In the genomic region with DNA sequence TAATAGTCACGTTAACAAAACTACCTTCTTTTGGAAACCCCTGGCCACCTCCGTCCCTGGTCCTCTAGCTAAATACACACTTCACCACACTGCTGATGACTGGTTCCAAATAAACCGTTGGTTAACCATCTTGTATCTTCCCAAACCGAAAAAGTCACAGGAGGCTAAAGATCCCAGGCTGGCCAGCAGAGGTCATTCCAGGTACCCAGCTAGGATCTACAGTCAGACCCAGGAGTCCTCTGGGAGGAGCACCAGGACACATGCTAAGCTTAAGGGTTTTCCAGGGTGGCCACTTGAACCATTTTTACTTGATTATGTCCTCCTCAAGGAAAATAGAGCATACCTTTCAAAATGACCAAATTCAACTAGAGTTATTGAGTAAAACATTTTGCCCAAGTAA, we compare ENCODE assay signal across 3 cellular contexts.
TF ChIP-seq lines count a peak whose summit lies in the region.

No MANE protein-coding gene starts in this region.

TF ChIP-seq in A549, 52 proteins besides CTCF, POLR2A, EP300 and RAD21 (continued from another document):
- no peak for TF ChIP-seq CHD4 (IDR thresholded peaks at IDR 0.05; ENCODE audit: borderline replicate concordance)

TF ChIP-seq in GM23338, 12 proteins besides CTCF, POLR2A, EP300 and RAD21 (continued from another document and continues in another):
- no peak for TF ChIP-seq ZNF462 (CRISPR knock-in tag; IDR thresholded peaks at IDR 0.05)
- TF ChIP-seq STAT1 (IDR thresholded peaks at IDR 0.05; ENCODE audit: unreplicated experiment), result no peak
- no peak for TF ChIP-seq REST (IDR thresholded peaks at IDR 0.05; ENCODE audit: unreplicated experiment)
- TF ChIP-seq POLR2AphosphoS5 (IDR thresholded peaks at IDR 0.05; ENCODE audit: low read depth), result no peak
- no peak for TF ChIP-seq CREB1 (CRISPR knock-in tag; IDR thresholded peaks at IDR 0.05; ENCODE audit: low read depth)
- no peak for TF ChIP-seq EZH2phosphoT487 (IDR thresholded peaks at IDR 0.05; ENCODE audit: unreplicated experiment)
- TF ChIP-seq, protein P1, sequence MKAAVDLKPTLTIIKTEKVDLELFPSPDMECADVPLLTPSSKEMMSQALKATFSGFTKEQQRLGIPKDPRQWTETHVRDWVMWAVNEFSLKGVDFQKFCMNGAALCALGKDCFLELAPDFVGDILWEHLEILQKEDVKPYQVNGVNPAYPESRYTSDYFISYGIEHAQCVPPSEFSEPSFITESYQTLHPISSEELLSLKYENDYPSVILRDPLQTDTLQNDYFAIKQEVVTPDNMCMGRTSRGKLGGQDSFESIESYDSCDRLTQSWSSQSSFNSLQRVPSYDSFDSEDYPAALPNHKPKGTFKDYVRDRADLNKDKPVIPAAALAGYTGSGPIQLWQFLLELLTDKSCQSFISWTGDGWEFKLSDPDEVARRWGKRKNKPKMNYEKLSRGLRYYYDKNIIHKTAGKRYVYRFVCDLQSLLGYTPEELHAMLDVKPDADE (IDR thresholded peaks at IDR 0.05), result no peak
- TF ChIP-seq ZNF114 (CRISPR knock-in tag; IDR thresholded peaks at IDR 0.05), result no peak
- TF ChIP-seq JUNB (IDR thresholded peaks at IDR 0.05; ENCODE audit: unreplicated experiment), result no peak

TF ChIP-seq in HepG2, 621 proteins besides CTCF, POLR2A, EP300 and RAD21:
- TF ChIP-seq ZNF275 (CRISPR knock-in tag; IDR thresholded peaks at IDR 0.05; ENCODE audit: borderline replicate concordance), result no peak
- no peak for TF ChIP-seq HNF4A (CRISPR knock-in tag; IDR thresholded peaks at IDR 0.05)
- no peak for TF ChIP-seq BHLHE40 (IDR thresholded peaks at IDR 0.05; ENCODE audit: low read length)
- peak; percentile 69 for TF ChIP-seq ZNF263 (CRISPR knock-in tag; IDR thresholded peaks at IDR 0.05)
- peak; percentile 10; the same call in 1 of the 2 replicates for TF ChIP-seq SMC3 (IDR thresholded peaks at IDR 0.05; ENCODE audit: low read length)
- no peak for TF ChIP-seq ZNF33B (CRISPR knock-in tag; IDR thresholded peaks at IDR 0.05)
- TF ChIP-seq RBM22 (optimal IDR thresholded peaks at IDR 0.05; ENCODE audit: low read length), result no peak
- TF ChIP-seq ZSCAN9 (CRISPR knock-in tag; IDR thresholded peaks at IDR 0.05; ENCODE audit: borderline replicate concordance), result no peak
TF ChIP-seq in HepG2: peak in this region for 2.
